Comparison of ENCODE assay signal across 18 cellular contexts in the genomic region with DNA sequence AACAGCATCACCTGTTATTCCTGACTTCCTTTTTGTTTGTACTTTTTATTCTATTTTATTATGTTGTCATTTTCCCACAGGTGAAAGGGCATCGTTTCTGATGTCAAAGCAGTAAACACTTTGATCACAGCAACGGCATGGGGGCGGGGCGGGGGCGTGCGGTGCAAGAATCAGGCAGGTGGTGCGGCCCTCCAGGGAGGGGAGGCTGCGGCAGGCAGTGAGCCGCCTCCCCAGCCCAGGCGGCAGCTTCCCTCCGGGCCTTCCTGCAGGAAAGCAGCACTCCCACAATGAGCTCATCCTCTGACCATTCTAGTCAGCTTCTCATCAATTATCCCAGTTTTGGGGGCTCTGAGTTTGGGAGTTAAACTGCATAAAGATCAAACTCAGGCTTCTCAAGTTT.
DNase-seq lines count a peak whose midpoint lies in the region; ATAC-seq and TF ChIP-seq lines count a peak whose summit lies in the region.
"Had no signal": no experiment of that assay in that cellular context is flagged by ENCODE, and none has a peak within 500 bp of the region (broad histone marks: within the 10 kb centered on the region; RNA-seq: fewer than 3 reads in every experiment).

No MANE protein-coding gene starts in this region.

- no peak overlapping the region for H3K4me3 Mint-ChIP-seq in GM23338
- H3K4me3 Mint-ChIP-seq in stimulated activated effector memory CD8-positive, alpha-beta T cell treated with anti-CD3 and anti-CD28 coated beads, Interleukin-12 subunit alpha, Interleukin-12 subunit beta, amount 100 ng/mL, for 72 hours, result no peak overlapping the region
- H3K4me3 Mint-ChIP-seq: CD14-positive monocyte had no signal

- peak; percentile 67 for ATAC-seq in GM23338
- ATAC-seq in left colon, result peak; percentile 85
- ATAC-seq in stimulated activated effector memory CD8-positive, alpha-beta T cell treated with anti-CD3 and anti-CD28 coated beads, Interleukin-12 subunit alpha, Interleukin-12 subunit beta, amount 100 ng/mL, for 72 hours, result no peak
- no peak for ATAC-seq in GM21360 (IDR thresholded peaks at IDR 0.05; ENCODE audit: unreplicated experiment)
- ATAC-seq: K562, Right ventricle myocardium inferior had no signal

- no peak for TF ChIP-seq CTCF in GM23338 (conservative IDR thresholded peaks at IDR 0.05; ENCODE audit: low read depth in 2 of 2)

- no peaks in the 10 kb centered on the region for H3K79me2 ChIP-seq in GM23338 (replicated peaks; ENCODE audit: insufficient read depth)

- no peaks in the 10 kb centered on the region for H3F3A ChIP-seq in GM23338 (replicated peaks; ENCODE audit: low read depth)

- H3K27me3 ChIP-seq in GM23338 (ENCODE audit: insufficient read depth), result no peaks in the 10 kb centered on the region
- H3K27me3 ChIP-seq: Peyer's patch had no signal

- no peaks in the 10 kb centered on the region for H3K36me3 ChIP-seq in GM23338 (ENCODE audit: insufficient read depth)
- H3K36me3 ChIP-seq: Peyer's patch had no signal

- no peak overlapping the region for H3K27ac ChIP-seq in GM23338 (ENCODE audit: low read depth)
- H3K27ac ChIP-seq: Peyer's patch, SK-N-MC had no signal

- H3K4me2 ChIP-seq in GM23338, result no peak overlapping the region

- no peaks in the 10 kb centered on the region for H3K36me3 Mint-ChIP-seq in GM23338 (ENCODE audit: low read depth)
- no peaks in the 10 kb centered on the region for H3K36me3 Mint-ChIP-seq in stimulated activated effector memory CD8-positive, alpha-beta T cell treated with anti-CD3 and anti-CD28 coated beads, Interleukin-12 subunit alpha, Interleukin-12 subunit beta, amount 100 ng/mL, for 72 hours
- H3K36me3 Mint-ChIP-seq: CD14-positive monocyte had no signal

- H3K4me3 ChIP-seq in GM23338, result no peak overlapping the region
- H3K4me3 ChIP-seq: K562, Peyer's patch, SK-N-MC had no signal

- H3K27ac Mint-ChIP-seq in GM23338, result no peak overlapping the region
- no peak overlapping the region for H3K27ac Mint-ChIP-seq in stimulated activated effector memory CD8-positive, alpha-beta T cell treated with anti-CD3 and anti-CD28 coated beads, Interleukin-12 subunit alpha, Interleukin-12 subunit beta, amount 100 ng/mL, for 72 hours

- no peaks in the 10 kb centered on the region for H3K9me2 ChIP-seq in GM23338 (ENCODE audit: insufficient read depth)

- H3K9me3 Mint-ChIP-seq in GM23338, result no peaks in the 10 kb centered on the region
- no peaks in the 10 kb centered on the region for H3K9me3 Mint-ChIP-seq in stimulated activated effector memory CD8-positive, alpha-beta T cell treated with anti-CD3 and anti-CD28 coated beads, Interleukin-12 subunit alpha, Interleukin-12 subunit beta, amount 100 ng/mL, for 72 hours

- peaks cover 10% of the 10 kb centered on the region for H3K4me1 Mint-ChIP-seq in GM23338
- no peaks in the 10 kb centered on the region for H3K4me1 Mint-ChIP-seq in stimulated activated effector memory CD8-positive, alpha-beta T cell treated with anti-CD3 and anti-CD28 coated beads, Interleukin-12 subunit alpha, Interleukin-12 subunit beta, amount 100 ng/mL, for 72 hours
- H3K4me1 Mint-ChIP-seq: CD14-positive monocyte had no signal

- no peaks in the 10 kb centered on the region for H3K4me1 ChIP-seq in GM23338 (ENCODE audit: insufficient read depth)
- H3K4me1 ChIP-seq: Peyer's patch had no signal

- peaks cover 2% of the 10 kb centered on the region for H3K27me3 Mint-ChIP-seq in GM23338 (ENCODE audit: insufficient read depth, low read depth, poor library complexity)

- intact Hi-C loops in left colon (cut with DNase I, micrococcal nuclease), result no loop called here

- DNase-seq in DMS153 (lab: John Stamatoyannopoulos, UW) (peak; percentile 45), GM23338 (ENCODE audit: low spot score) (peak; percentile 18), NCI-H526 (lab: John Stamatoyannopoulos, UW) (peak; percentile 12 to 62), left colon (peak; percentile 29 to 61)
- DNase-seq in stimulated activated effector memory CD8-positive, alpha-beta T cell treated with anti-CD3 and anti-CD28 coated beads, Interleukin-12 subunit alpha, Interleukin-12 subunit beta, amount 100 ng/mL, for 72 hours (ENCODE audit: low spot score in 2 of 2), result no peak
- no peak for DNase-seq in activated naive CD4-positive, alpha-beta T cell (lab: John Stamatoyannopoulos, UW)
- DNase-seq: ACHN, AML-193, HCEC 1CT, MV-4-11, NCI-H1436, NCI-H2081, Peyer's patch had no signal

- no peak overlapping the region for H2AFZ ChIP-seq in GM23338

- H4K20me1 ChIP-seq in GM23338 (replicated peaks; ENCODE audit: insufficient read depth), result no peaks in the 10 kb centered on the region; the same call in 1 of the 2 replicates

TF ChIP-seq in GM23338, 12 proteins besides CTCF, POLR2A, EP300 and RAD21:
- TF ChIP-seq NANOG (IDR thresholded peaks at IDR 0.05; ENCODE audit: borderline replicate concordance) (no peak), EZH2phosphoT487 (IDR thresholded peaks at IDR 0.05; ENCODE audit: unreplicated experiment) (no peak), STAT1 (IDR thresholded peaks at IDR 0.05; ENCODE audit: unreplicated experiment) (no peak), JUNB (IDR thresholded peaks at IDR 0.05; ENCODE audit: unreplicated experiment) (no peak), POLR2AphosphoS5 (IDR thresholded peaks at IDR 0.05; ENCODE audit: low read depth) (no peak), ZNF114 (CRISPR knock-in tag; IDR thresholded peaks at IDR 0.05) (no peak), EZH2 (IDR thresholded peaks at IDR 0.05; ENCODE audit: low read depth, unreplicated experiment) (no peak), CREB1 (CRISPR knock-in tag; IDR thresholded peaks at IDR 0.05; ENCODE audit: low read depth) (no peak)
- TF ChIP-seq, protein P1, sequence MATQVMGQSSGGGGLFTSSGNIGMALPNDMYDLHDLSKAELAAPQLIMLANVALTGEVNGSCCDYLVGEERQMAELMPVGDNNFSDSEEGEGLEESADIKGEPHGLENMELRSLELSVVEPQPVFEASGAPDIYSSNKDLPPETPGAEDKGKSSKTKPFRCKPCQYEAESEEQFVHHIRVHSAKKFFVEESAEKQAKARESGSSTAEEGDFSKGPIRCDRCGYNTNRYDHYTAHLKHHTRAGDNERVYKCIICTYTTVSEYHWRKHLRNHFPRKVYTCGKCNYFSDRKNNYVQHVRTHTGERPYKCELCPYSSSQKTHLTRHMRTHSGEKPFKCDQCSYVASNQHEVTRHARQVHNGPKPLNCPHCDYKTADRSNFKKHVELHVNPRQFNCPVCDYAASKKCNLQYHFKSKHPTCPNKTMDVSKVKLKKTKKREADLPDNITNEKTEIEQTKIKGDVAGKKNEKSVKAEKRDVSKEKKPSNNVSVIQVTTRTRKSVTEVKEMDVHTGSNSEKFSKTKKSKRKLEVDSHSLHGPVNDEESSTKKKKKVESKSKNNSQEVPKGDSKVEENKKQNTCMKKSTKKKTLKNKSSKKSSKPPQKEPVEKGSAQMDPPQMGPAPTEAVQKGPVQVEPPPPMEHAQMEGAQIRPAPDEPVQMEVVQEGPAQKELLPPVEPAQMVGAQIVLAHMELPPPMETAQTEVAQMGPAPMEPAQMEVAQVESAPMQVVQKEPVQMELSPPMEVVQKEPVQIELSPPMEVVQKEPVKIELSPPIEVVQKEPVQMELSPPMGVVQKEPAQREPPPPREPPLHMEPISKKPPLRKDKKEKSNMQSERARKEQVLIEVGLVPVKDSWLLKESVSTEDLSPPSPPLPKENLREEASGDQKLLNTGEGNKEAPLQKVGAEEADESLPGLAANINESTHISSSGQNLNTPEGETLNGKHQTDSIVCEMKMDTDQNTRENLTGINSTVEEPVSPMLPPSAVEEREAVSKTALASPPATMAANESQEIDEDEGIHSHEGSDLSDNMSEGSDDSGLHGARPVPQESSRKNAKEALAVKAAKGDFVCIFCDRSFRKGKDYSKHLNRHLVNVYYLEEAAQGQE (IDR thresholded peaks at IDR 0.05; ENCODE audit: unreplicated experiment), result no peak

Comparison
In these comparisons a context has a peak if more than half of its experiments do, and no peak if none do; other contexts are left out.
1. DNase-seq: peak in DMS153 (single experiment), GM23338 (single experiment), NCI-H526 (2 of 2) and left colon (2 of 2); none in stimulated activated effector memory CD8-positive, alpha-beta T cell treated with anti-CD3 and anti-CD28 coated beads, Interleukin-12 subunit alpha, Interleukin-12 subunit beta, amount 100 ng/mL, for 72 hours (0 of 2) and activated naive CD4-positive, alpha-beta T cell (0 of 4).
2. ATAC-seq: peak in GM23338 (single experiment) and left colon (single experiment); none in stimulated activated effector memory CD8-positive, alpha-beta T cell treated with anti-CD3 and anti-CD28 coated beads, Interleukin-12 subunit alpha, Interleukin-12 subunit beta, amount 100 ng/mL, for 72 hours (single experiment) and GM21360 (single experiment).